17 cellular contexts compared by ENCODE assay signal in the genomic region with DNA sequence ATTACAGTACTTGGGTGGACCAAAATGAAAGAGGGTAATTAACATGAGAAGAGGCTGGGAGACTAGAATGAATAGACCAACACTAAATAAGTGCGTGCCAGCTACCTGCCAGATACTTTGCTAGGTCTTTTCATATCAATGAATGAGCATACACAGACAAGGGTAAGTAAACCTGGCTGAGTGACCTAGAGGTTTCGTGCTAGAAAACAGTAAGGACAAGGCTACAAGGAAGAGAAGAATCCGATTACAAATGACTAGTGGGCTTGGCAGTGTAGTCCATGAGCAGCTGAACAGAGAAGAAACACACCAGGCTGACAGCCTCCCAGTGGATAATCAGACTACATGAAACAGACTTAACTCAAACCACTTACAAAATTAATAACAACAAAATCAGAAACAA.
"Had no signal": no experiment of that assay in that cellular context is flagged by ENCODE, and none has a peak within 500 bp of the region (broad histone marks: within the 10 kb centered on the region; RNA-seq: fewer than 3 reads in every experiment).

No MANE protein-coding gene starts in this region.

- DNase-seq: activated CD4-positive, alpha-beta T cell treated with anti-CD3 and anti-CD28 coated beads, Interleukin-2, amount 10 ng/mL, durations not matched to agents 24 days and 14 days; activated CD8-positive, alpha-beta memory T cell treated with anti-CD3 and anti-CD28 coated beads, Interleukin-2, amount 50 U/mL, for 4 hours; activated CD8-positive, alpha-beta T cell treated with anti-CD3 and anti-CD28 coated beads, Interleukin-2, amount 10 ng/mL, durations not matched to agents 7 days and 5 days; activated gamma-delta T cell treated with Interleukin-2 at 50 U/mL for 16 hours; activated naive CD8-positive, alpha-beta T cell treated with anti-CD3 and anti-CD28 coated beads for 36 hours; activated T-cell treated with anti-CD3 and anti-CD28 coated beads, Interleukin-2, amount 50 U/mL, for 72 hours; cerebellar nuclear complex; effector memory CD4-positive, alpha-beta T cell; islet precursor cell; mammary epithelial cell; stimulated activated CD4-positive, alpha-beta T cell treated with anti-CD3 and anti-CD28 coated beads, Interleukin-2, amount 100 ng/mL, for 48 hours; substantia nigra had no signal

- H3K27ac ChIP-seq: tibial nerve had no signal

- ATAC-seq: activated CD8-positive, alpha-beta T cell treated with anti-CD3 and anti-CD28 coated beads, Interleukin-2, amount 10 ng/mL, durations not matched to agents 7 days and 5 days; activated T-cell treated with anti-CD3 and anti-CD28 coated beads, Interleukin-2, amount 50 U/mL, for 72 hours; stimulated activated memory B cell treated with anti-CD40 and anti-IgM and Interleukin-4, amounts not matched to agents 10 μg/mL and 1 μg/mL and 100 μg/mL, for 72 hours had no signal

- H3K27me3 Mint-ChIP-seq: activated CD4-positive, alpha-beta T cell treated with anti-CD3 and anti-CD28 coated beads, Interleukin-2, amount 10 ng/mL, durations not matched to agents 24 days and 14 days; activated naive CD8-positive, alpha-beta T cell treated with anti-CD3 and anti-CD28 coated beads for 36 hours; dendritic cell treated with granulocyte-macrophage colony-stimulating factor and Interleukin-4, amounts not matched to agents 40 ng/mL and 50 ng/mL, for 4 days; stimulated activated memory B cell treated with anti-CD40 and anti-IgM and Interleukin-4, amounts not matched to agents 10 μg/mL and 1 μg/mL and 100 μg/mL, for 72 hours had no signal

- H3K27ac Mint-ChIP-seq: activated CD4-positive, alpha-beta T cell treated with anti-CD3 and anti-CD28 coated beads, Interleukin-2, amount 10 ng/mL, durations not matched to agents 24 days and 14 days; activated CD8-positive, alpha-beta T cell treated with anti-CD3 and anti-CD28 coated beads, Interleukin-2, amount 10 ng/mL, durations not matched to agents 7 days and 5 days; activated naive CD8-positive, alpha-beta T cell treated with anti-CD3 and anti-CD28 coated beads for 36 hours; activated T-cell treated with anti-CD3 and anti-CD28 coated beads, Interleukin-2, amount 50 U/mL, for 72 hours; dendritic cell treated with granulocyte-macrophage colony-stimulating factor and Interleukin-4, amounts not matched to agents 40 ng/mL and 50 ng/mL, for 4 days; stimulated activated memory B cell treated with anti-CD40 and anti-IgM and Interleukin-4, amounts not matched to agents 10 μg/mL and 1 μg/mL and 100 μg/mL, for 72 hours had no signal

- H3K27me3 ChIP-seq: breast epithelium, tibial nerve had no signal

- H3K4me3 Mint-ChIP-seq: activated CD4-positive, alpha-beta T cell treated with anti-CD3 and anti-CD28 coated beads, Interleukin-2, amount 10 ng/mL, durations not matched to agents 24 days and 14 days; activated CD8-positive, alpha-beta T cell treated with anti-CD3 and anti-CD28 coated beads, Interleukin-2, amount 10 ng/mL, durations not matched to agents 7 days and 5 days; activated naive CD8-positive, alpha-beta T cell treated with anti-CD3 and anti-CD28 coated beads for 36 hours; activated T-cell treated with anti-CD3 and anti-CD28 coated beads, Interleukin-2, amount 50 U/mL, for 72 hours; dendritic cell treated with granulocyte-macrophage colony-stimulating factor and Interleukin-4, amounts not matched to agents 40 ng/mL and 50 ng/mL, for 4 days; neural crest cell; stimulated activated memory B cell treated with anti-CD40 and anti-IgM and Interleukin-4, amounts not matched to agents 10 μg/mL and 1 μg/mL and 100 μg/mL, for 72 hours had no signal

- H3K36me3 ChIP-seq: breast epithelium had no signal

- H3K4me3 ChIP-seq: breast epithelium, tibial nerve had no signal

- H3K4me1 ChIP-seq: breast epithelium had no signal

- H3K9me3 Mint-ChIP-seq: activated naive CD8-positive, alpha-beta T cell treated with anti-CD3 and anti-CD28 coated beads for 36 hours; dendritic cell treated with granulocyte-macrophage colony-stimulating factor and Interleukin-4, amounts not matched to agents 40 ng/mL and 50 ng/mL, for 4 days had no signal

- H3K4me1 Mint-ChIP-seq: activated naive CD8-positive, alpha-beta T cell treated with anti-CD3 and anti-CD28 coated beads for 36 hours; neural crest cell had no signal

- H3K9me3 ChIP-seq: breast epithelium, tibial nerve had no signal
